In the genomic region with DNA sequence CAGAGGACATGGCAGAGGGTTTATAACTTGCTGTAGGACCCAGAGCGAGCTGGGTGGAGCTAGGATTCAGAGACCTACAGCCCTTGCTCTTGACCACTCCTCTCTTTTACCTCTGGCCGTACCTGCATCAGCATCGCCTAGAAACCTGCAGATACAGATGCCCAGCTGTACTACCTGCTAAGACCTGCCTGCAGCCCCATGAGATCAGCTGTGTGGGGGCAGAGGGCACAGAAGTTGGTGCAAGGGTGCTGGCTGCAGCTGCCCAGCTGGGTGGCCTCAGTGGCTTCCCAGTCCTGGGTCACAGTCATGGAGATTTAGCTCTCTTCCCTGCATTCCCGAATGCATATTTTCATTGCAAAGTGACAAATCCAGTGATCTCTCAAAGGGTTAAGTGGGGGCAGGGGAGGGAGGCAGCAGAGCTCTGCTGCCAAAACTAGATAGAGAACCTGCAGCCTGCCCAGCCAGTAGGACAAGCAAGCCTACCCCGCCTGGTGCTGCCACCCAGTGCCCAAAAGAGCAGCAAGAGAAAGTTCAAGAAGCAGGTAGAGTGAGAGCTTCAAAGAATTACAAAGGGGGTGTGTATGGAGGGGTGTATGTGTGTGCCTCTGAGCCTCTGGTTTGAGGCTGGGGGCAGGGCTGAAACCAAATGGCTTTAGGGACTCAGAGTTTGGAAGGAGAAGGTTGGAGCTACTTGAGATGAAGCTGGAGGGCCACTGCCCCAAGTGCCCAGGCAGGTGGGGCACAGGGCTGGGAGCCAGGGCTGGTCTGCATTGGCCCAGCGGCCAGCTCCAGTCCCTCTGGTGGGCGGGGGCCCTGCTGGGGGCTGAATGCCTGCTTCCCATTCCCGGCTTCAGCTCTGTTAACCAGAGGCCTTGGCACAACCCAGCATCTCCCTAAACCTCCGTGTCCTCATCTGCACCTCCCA, we compare ENCODE assay signal across 11 cellular contexts. TPM values are rescaled to one million over a fixed set of nuclear protein-coding genes. Genes with fewer than 3 reads are reported as not detected.
A peak's percentile ranks its signal among the peaks of the same experiment; 100 is the strongest.
DNase-seq lines count a peak whose midpoint lies in the region; ATAC-seq, FAIRE-seq and TF ChIP-seq lines count a peak whose summit lies in the region.
"Had no signal": no experiment of that assay in that cellular context is flagged by ENCODE, and none has a peak within 500 bp of the region (broad histone marks: within the 10 kb centered on the region; RNA-seq: fewer than 3 reads in every experiment).

No MANE protein-coding gene starts in this region.

- H3K4me2 ChIP-seq in PC-9 = no peak overlapping the region

- H3K36me3 Mint-ChIP-seq in activated T-cell treated with anti-CD3 and anti-CD28 coated beads, Interleukin-2, amount 50 U/mL, for 24 hours (ENCODE audit: low read depth) = peaks cover 17% of the 10 kb centered on the region
- peaks cover 6% of the 10 kb centered on the region for H3K36me3 Mint-ChIP-seq in stimulated activated effector memory CD8-positive, alpha-beta T cell treated with anti-CD3 and anti-CD28 coated beads, Interleukin-12 subunit alpha, Interleukin-12 subunit beta, amount 100 ng/mL, for 72 hours
- H3K36me3 Mint-ChIP-seq in activated naive CD8-positive, alpha-beta T cell treated with anti-CD3 and anti-CD28 coated beads, Interleukin-2, amount 50 U/mL, for 24 hours (ENCODE audit: low read depth) = no peaks in the 10 kb centered on the region

- peak; percentile 29 for DNase-seq in activated T-cell treated with anti-CD3 and anti-CD28 coated beads, Interleukin-2, amount 50 U/mL, for 24 hours
- no peak for DNase-seq in activated T-cell treated with anti-CD3 and anti-CD28 coated beads, Interleukin-2, amount 50 U/mL, for 1 hour
- DNase-seq in PC-9 (peak in 1 of 2 experiments; percentile 61), epithelial cell of esophagus (ENCODE audit: low read depth) (peak; percentile 66), GM12892 (ENCODE audit: insufficient read length) (no peak), AG20443 (ENCODE audit: low spot score) (no peak)
- DNase-seq in stimulated activated effector memory CD8-positive, alpha-beta T cell treated with anti-CD3 and anti-CD28 coated beads, Interleukin-12 subunit alpha, Interleukin-12 subunit beta, amount 100 ng/mL, for 72 hours (ENCODE audit: low spot score in 2 of 2) = no peak
- DNase-seq in activated naive CD8-positive, alpha-beta T cell treated with anti-CD3 and anti-CD28 coated beads, Interleukin-2, amount 50 U/mL, for 24 hours = no peak

- TF ChIP-seq POLR2A in GM12892 (IDR thresholded peaks at IDR 0.05; ENCODE audit: low read depth, low read length) = no peak

- POLR2A ChIA-PET in PC-9 (lab: Charles Lee; ENCODE audit: unreplicated experiment) = no interaction called here

- intact Hi-C loops in PC-9 (cut with micrococcal nuclease; ENCODE audit: unreplicated experiment) = loop anchor here (1.0 to 10.0 kb wide), 4 partner anchors 122 to 632 kb away; no protein-coding TSS in a partner anchor

- no peaks in the 10 kb centered on the region for H3K27me3 ChIP-seq in PC-9 (ENCODE audit: insufficient read depth, low read depth)

- no peak for FAIRE-seq in GM12892 (lab: Jason Lieb, UNC)
- FAIRE-seq: G401.6 had no signal

- no peak overlapping the region for H2AFZ ChIP-seq in PC-9

- peaks cover 1% of the 10 kb centered on the region for H3K4me1 Mint-ChIP-seq in activated T-cell treated with anti-CD3 and anti-CD28 coated beads, Interleukin-2, amount 50 U/mL, for 24 hours (ENCODE audit: low read depth)
- H3K4me1 Mint-ChIP-seq in stimulated activated effector memory CD8-positive, alpha-beta T cell treated with anti-CD3 and anti-CD28 coated beads, Interleukin-12 subunit alpha, Interleukin-12 subunit beta, amount 100 ng/mL, for 72 hours = no peaks in the 10 kb centered on the region
- no peaks in the 10 kb centered on the region for H3K4me1 Mint-ChIP-seq in activated naive CD8-positive, alpha-beta T cell treated with anti-CD3 and anti-CD28 coated beads, Interleukin-2, amount 50 U/mL, for 24 hours

- no TSS peak for BruUV-seq in PC-9 (replicated peaks; lab: Mats Ljungman, UMichigan)

- H3K4me3 ChIP-seq in PC-9 (no peak overlapping the region), epithelial cell of esophagus (ENCODE audit: low read length) (no peak overlapping the region)
- H3K4me3 ChIP-seq: thoracic aorta had no signal

- CTCF ChIA-PET in PC-9 (lab: Charles Lee) = interaction anchor here (0.5 to 5.3 kb wide), 12 partner anchors 12 to 540 kb away, joined by 3 to 43 read pairs (median 3); no protein-coding TSS in a partner anchor

- no peak overlapping the region for H3K27ac ChIP-seq in PC-9
- H3K27ac ChIP-seq: thoracic aorta had no signal

- no peaks in the 10 kb centered on the region for H3K9me3 Mint-ChIP-seq in activated T-cell treated with anti-CD3 and anti-CD28 coated beads, Interleukin-2, amount 50 U/mL, for 24 hours
- H3K9me3 Mint-ChIP-seq in stimulated activated effector memory CD8-positive, alpha-beta T cell treated with anti-CD3 and anti-CD28 coated beads, Interleukin-12 subunit alpha, Interleukin-12 subunit beta, amount 100 ng/mL, for 72 hours = no peaks in the 10 kb centered on the region
- no peaks in the 10 kb centered on the region for H3K9me3 Mint-ChIP-seq in activated naive CD8-positive, alpha-beta T cell treated with anti-CD3 and anti-CD28 coated beads, Interleukin-2, amount 50 U/mL, for 24 hours
- H3K9me3 Mint-ChIP-seq: IgD-negative memory B cell had no signal

- H3F3A ChIP-seq in PC-9 (ENCODE audit: insufficient read depth, low read depth) = no peaks in the 10 kb centered on the region

- ATAC-seq in stimulated activated effector memory CD8-positive, alpha-beta T cell treated with anti-CD3 and anti-CD28 coated beads, Interleukin-12 subunit alpha, Interleukin-12 subunit beta, amount 100 ng/mL, for 72 hours = peak; percentile 26
- ATAC-seq in activated naive CD8-positive, alpha-beta T cell treated with anti-CD3 and anti-CD28 coated beads, Interleukin-2, amount 50 U/mL, for 24 hours = no peak

- H3K9me3 ChIP-seq in PC-9 (ENCODE audit: insufficient read depth, low read depth) = no peaks in the 10 kb centered on the region
- H3K9me3 ChIP-seq: thoracic aorta had no signal

- no peaks in the 10 kb centered on the region for H3K36me3 ChIP-seq in PC-9 (ENCODE audit: low read depth)

- peaks cover 10% of the 10 kb centered on the region for H3K4me1 ChIP-seq in PC-9 (replicated peaks; ENCODE audit: insufficient read depth)

- no peaks in the 10 kb centered on the region for H3K79me2 ChIP-seq in PC-9 (ENCODE audit: low read depth)

- no peaks in the 10 kb centered on the region for H3K27me3 Mint-ChIP-seq in activated T-cell treated with anti-CD3 and anti-CD28 coated beads, Interleukin-2, amount 50 U/mL, for 24 hours
- H3K27me3 Mint-ChIP-seq in activated naive CD8-positive, alpha-beta T cell treated with anti-CD3 and anti-CD28 coated beads, Interleukin-2, amount 50 U/mL, for 24 hours = no peaks in the 10 kb centered on the region

- H3K4me3 Mint-ChIP-seq in activated T-cell treated with anti-CD3 and anti-CD28 coated beads, Interleukin-2, amount 50 U/mL, for 24 hours = no peak overlapping the region
- no peak overlapping the region for H3K4me3 Mint-ChIP-seq in stimulated activated effector memory CD8-positive, alpha-beta T cell treated with anti-CD3 and anti-CD28 coated beads, Interleukin-12 subunit alpha, Interleukin-12 subunit beta, amount 100 ng/mL, for 72 hours
- no peak overlapping the region for H3K4me3 Mint-ChIP-seq in activated naive CD8-positive, alpha-beta T cell treated with anti-CD3 and anti-CD28 coated beads, Interleukin-2, amount 50 U/mL, for 24 hours
- H3K4me3 Mint-ChIP-seq: IgD-negative memory B cell had no signal

- no peak overlapping the region for H3K27ac Mint-ChIP-seq in activated T-cell treated with anti-CD3 and anti-CD28 coated beads, Interleukin-2, amount 50 U/mL, for 24 hours
- no peak overlapping the region for H3K27ac Mint-ChIP-seq in stimulated activated effector memory CD8-positive, alpha-beta T cell treated with anti-CD3 and anti-CD28 coated beads, Interleukin-12 subunit alpha, Interleukin-12 subunit beta, amount 100 ng/mL, for 72 hours
- H3K27ac Mint-ChIP-seq in activated naive CD8-positive, alpha-beta T cell treated with anti-CD3 and anti-CD28 coated beads, Interleukin-2, amount 50 U/mL, for 24 hours = no peak overlapping the region
- H3K27ac Mint-ChIP-seq: IgD-negative memory B cell had no signal

- no peaks in the 10 kb centered on the region for H3K9me2 ChIP-seq in PC-9 (ENCODE audit: insufficient read depth)

- TF ChIP-seq CTCF in PC-9 (conservative IDR thresholded peaks at IDR 0.05) = peak; percentile 61
- TF ChIP-seq CTCF in epithelial cell of esophagus (IDR thresholded peaks at IDR 0.05; ENCODE audit: insufficient read depth, low read depth, low read length, missing control alignments) = peak; percentile 75

- H4K20me1 ChIP-seq in PC-9 (ENCODE audit: insufficient read depth) = no peaks in the 10 kb centered on the region

RNA-seq across cellular contexts. Expression of a gene that starts 6.8 kb away (rescaled TPM):
- total RNA-seq in PC-9 (2021) = 10.7 and 13.0 TPM in 2 replicates
- not detected for polyA plus RNA-seq in GM12892 (2012; ENCODE audit: missing spikeins)

Comparison
In these comparisons a context has a peak if more than half of its experiments do, and no peak if none do; other contexts are left out.
1. DNase-seq: peak in activated T-cell treated with anti-CD3 and anti-CD28 coated beads, Interleukin-2, amount 50 U/mL, for 24 hours (single experiment) and epithelial cell of esophagus (single experiment); none in activated T-cell treated with anti-CD3 and anti-CD28 coated beads, Interleukin-2, amount 50 U/mL, for 1 hour (single experiment), stimulated activated effector memory CD8-positive, alpha-beta T cell treated with anti-CD3 and anti-CD28 coated beads, Interleukin-12 subunit alpha, Interleukin-12 subunit beta, amount 100 ng/mL, for 72 hours (0 of 2), GM12892 (single experiment), AG20443 (single experiment) and activated naive CD8-positive, alpha-beta T cell treated with anti-CD3 and anti-CD28 coated beads, Interleukin-2, amount 50 U/mL, for 24 hours (single experiment).